Comparison of ENCODE assay signal across 8 cellular contexts in the genomic region with DNA sequence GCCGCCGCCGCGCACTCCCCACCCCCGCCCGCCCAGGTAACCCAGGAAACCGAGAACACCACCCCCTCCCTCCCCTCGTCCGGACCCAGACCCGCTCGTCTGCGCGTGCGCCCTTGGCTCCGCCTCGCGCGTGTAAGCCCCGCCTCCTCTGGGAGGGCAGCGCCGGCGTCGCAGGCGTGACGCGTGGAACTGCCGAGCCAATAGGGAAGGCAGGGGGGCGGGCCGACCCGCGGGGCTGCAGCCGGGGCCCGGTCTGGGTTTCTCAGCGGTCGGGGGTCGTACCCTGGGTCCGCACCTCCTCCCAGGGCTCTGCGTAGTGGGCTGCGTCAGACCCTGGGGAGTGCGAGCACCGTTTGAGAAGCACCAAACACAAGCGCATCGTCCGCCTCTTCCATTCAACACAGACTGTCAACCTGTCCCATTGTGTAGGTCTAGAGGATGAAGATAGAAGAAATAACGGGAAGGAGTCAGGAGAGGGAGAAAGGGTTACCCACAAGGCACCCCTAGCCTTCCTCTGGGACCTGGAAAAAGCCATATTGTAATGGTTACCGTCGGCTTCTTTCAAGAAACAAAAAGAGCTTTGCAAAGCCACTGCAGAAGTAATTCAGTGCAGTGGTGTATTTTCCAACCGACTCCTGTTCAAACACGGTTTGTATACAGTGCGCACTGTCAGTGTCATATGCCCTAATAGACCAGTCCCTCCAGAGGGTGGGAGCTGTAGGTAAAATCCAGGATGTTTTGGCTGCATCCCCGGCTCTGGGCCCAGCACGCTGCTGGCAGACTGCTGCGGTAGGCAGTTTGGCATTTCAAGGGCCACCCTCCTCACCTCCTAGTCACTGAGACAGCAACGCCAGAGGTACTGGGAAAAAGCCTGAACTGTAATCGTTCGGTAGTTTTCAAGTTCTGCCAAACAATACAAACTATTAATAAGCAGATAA. TPM values are rescaled to one million over a fixed set of nuclear protein-coding genes. Genes with fewer than 3 reads are reported as not detected.
A peak's percentile ranks its signal among the peaks of the same experiment; 100 is the strongest.
DNase-seq lines count a peak whose midpoint lies in the region; ATAC-seq and TF ChIP-seq lines count a peak whose summit lies in the region.

No MANE protein-coding gene starts in this region.

- no peaks in the 10 kb centered on the region for H3K36me3 ChIP-seq in thymus (ENCODE audit: control insufficient read depth, insufficient read depth)

- TF ChIP-seq CTCF in GM10248 (IDR thresholded peaks at IDR 0.05; ENCODE audit: control extremely low read depth, extremely low read depth, low read depth, missing control alignments), result no peak
- TF ChIP-seq CTCF in osteocyte (IDR thresholded peaks at IDR 0.05), result no peak

- H3K9me3 ChIP-seq in thymus (ENCODE audit: control insufficient read depth), result no peaks in the 10 kb centered on the region

- H3K36me3 Mint-ChIP-seq in activated naive CD8-positive, alpha-beta T cell, result peaks cover 3% of the 10 kb centered on the region
- H3K36me3 Mint-ChIP-seq in osteocyte (ENCODE audit: unreplicated experiment), result no peaks in the 10 kb centered on the region

- peaks cover 57% of the 10 kb centered on the region for H3K4me1 Mint-ChIP-seq in activated naive CD8-positive, alpha-beta T cell (ENCODE audit: low read depth)
- peaks cover 36% of the 10 kb centered on the region for H3K4me1 Mint-ChIP-seq in osteocyte (ENCODE audit: unreplicated experiment)

- H3K4me3 Mint-ChIP-seq in activated naive CD8-positive, alpha-beta T cell, result peak overlapping the region; percentile 99
- H3K4me3 Mint-ChIP-seq in osteocyte (ENCODE audit: unreplicated experiment), result peak overlapping the region; percentile 97

- 2% methylated on average over 56 of the region's 56 CpGs for WGBS in thymus

- peaks cover 22% of the 10 kb centered on the region for H3K4me1 ChIP-seq in thymus (ENCODE audit: control insufficient read depth, insufficient read depth, low read length)

- DNase-seq in GM10248 (ENCODE audit: extremely low spot score) (peak; percentile 98), NCI-H1092 treated with DMSO at 0.1 percent for 48 hours (lab: John Stamatoyannopoulos, UW) (peak; percentile 97), head of caudate nucleus (peak; percentile 91 to 99 (median 97)), osteocyte (ENCODE audit: extremely low spot score, unreplicated experiment) (peak; percentile 99)

- CTCF ChIA-PET in GM10248 (lab: Yijun Ruan, JAX), result interaction anchor here (1.7 to 3.0 kb wide), 8 partner anchors 13 to 132 kb away, joined by 4 to 38 read pairs (median 8); no protein-coding TSS in a partner anchor

- H3K27ac ChIP-seq in thymus (ENCODE audit: low read depth), result peak overlapping the region; percentile 99

- POLR2A ChIA-PET in GM10248 (lab: Yijun Ruan, JAX), result interaction anchor here (0.6 kb wide), 1 partner anchor 567 kb away, joined by 3 read pairs; no protein-coding TSS in a partner anchor

- H3K27ac Mint-ChIP-seq in activated naive CD8-positive, alpha-beta T cell, result no peak overlapping the region
- peak overlapping the region; percentile 92 for H3K27ac Mint-ChIP-seq in osteocyte (ENCODE audit: unreplicated experiment)

- no peaks in the 10 kb centered on the region for H3K9me3 Mint-ChIP-seq in activated naive CD8-positive, alpha-beta T cell (ENCODE audit: low read depth)
- H3K9me3 Mint-ChIP-seq in osteocyte (ENCODE audit: unreplicated experiment), result no peaks in the 10 kb centered on the region

- intact Hi-C loops in head of caudate nucleus (cut with DNase I), result loop anchor here (5.0 kb wide), 1 partner anchor 105 kb away; no protein-coding TSS in a partner anchor

- peak overlapping the region; percentile 90 for H3K4me3 ChIP-seq in thymus (ENCODE audit: low read length)

- H3K27me3 Mint-ChIP-seq in activated naive CD8-positive, alpha-beta T cell, result no peaks in the 10 kb centered on the region
- no peaks in the 10 kb centered on the region for H3K27me3 Mint-ChIP-seq in osteocyte (ENCODE audit: unreplicated experiment)

- H3K27me3 ChIP-seq in thymus (ENCODE audit: control insufficient read depth, insufficient read depth), result no peaks in the 10 kb centered on the region

- ATAC-seq in HG02610 (IDR thresholded peaks at IDR 0.05; ENCODE audit: unreplicated experiment), result peak; percentile 59
- ATAC-seq in SK-N-SH treated with all-trans-retinoic acid at 6 μM for 48 hours, result peak; percentile 86

TF ChIP-seq in SK-N-SH treated with all-trans-retinoic acid at 6 μM for 48 hours, 23 proteins besides CTCF, POLR2A, EP300 and RAD21:
- TF ChIP-seq ZNF8 (CRISPR knock-in tag; IDR thresholded peaks at IDR 0.05) (no peak), RARB (CRISPR knock-in tag; IDR thresholded peaks at IDR 0.05) (no peak), ZFP3 (CRISPR knock-in tag; IDR thresholded peaks at IDR 0.05) (no peak), BACH2 (CRISPR knock-in tag; IDR thresholded peaks at IDR 0.05; ENCODE audit: borderline replicate concordance) (no peak)
- TF ChIP-seq, protein P1, sequence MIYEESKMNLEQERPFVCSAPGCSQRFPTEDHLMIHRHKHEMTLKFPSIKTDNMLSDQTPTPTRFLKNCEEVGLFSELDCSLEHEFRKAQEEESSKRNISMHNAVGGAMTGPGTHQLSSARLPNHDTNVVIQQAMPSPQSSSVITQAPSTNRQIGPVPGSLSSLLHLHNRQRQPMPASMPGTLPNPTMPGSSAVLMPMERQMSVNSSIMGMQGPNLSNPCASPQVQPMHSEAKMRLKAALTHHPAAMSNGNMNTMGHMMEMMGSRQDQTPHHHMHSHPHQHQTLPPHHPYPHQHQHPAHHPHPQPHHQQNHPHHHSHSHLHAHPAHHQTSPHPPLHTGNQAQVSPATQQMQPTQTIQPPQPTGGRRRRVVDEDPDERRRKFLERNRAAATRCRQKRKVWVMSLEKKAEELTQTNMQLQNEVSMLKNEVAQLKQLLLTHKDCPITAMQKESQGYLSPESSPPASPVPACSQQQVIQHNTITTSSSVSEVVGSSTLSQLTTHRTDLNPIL (CRISPR knock-in tag; IDR thresholded peaks at IDR 0.05; ENCODE audit: low read depth), result no peak
- TF ChIP-seq, protein P2, sequence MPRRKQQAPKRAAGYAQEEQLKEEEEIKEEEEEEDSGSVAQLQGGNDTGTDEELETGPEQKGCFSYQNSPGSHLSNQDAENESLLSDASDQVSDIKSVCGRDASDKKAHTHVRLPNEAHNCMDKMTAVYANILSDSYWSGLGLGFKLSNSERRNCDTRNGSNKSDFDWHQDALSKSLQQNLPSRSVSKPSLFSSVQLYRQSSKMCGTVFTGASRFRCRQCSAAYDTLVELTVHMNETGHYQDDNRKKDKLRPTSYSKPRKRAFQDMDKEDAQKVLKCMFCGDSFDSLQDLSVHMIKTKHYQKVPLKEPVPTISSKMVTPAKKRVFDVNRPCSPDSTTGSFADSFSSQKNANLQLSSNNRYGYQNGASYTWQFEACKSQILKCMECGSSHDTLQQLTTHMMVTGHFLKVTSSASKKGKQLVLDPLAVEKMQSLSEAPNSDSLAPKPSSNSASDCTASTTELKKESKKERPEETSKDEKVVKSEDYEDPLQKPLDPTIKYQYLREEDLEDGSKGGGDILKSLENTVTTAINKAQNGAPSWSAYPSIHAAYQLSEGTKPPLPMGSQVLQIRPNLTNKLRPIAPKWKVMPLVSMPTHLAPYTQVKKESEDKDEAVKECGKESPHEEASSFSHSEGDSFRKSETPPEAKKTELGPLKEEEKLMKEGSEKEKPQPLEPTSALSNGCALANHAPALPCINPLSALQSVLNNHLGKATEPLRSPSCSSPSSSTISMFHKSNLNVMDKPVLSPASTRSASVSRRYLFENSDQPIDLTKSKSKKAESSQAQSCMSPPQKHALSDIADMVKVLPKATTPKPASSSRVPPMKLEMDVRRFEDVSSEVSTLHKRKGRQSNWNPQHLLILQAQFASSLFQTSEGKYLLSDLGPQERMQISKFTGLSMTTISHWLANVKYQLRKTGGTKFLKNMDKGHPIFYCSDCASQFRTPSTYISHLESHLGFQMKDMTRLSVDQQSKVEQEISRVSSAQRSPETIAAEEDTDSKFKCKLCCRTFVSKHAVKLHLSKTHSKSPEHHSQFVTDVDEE (CRISPR knock-in tag; IDR thresholded peaks at IDR 0.05), result no peak

RNA-seq across cellular contexts. Expression of a gene that starts 0.5 kb away (rescaled TPM):
- 21.7 and 23.0 TPM in 2 replicates for total RNA-seq in osteocyte
- polyA plus RNA-seq in thymus, result 25.7 TPM

Comparison
In these comparisons a context has a peak if more than half of its experiments do, and no peak if none do; other contexts are left out.
1. Peak in every context shown above with its lines: DNase-seq, ATAC-seq, H3K4me3 ChIP-seq and H3K27ac ChIP-seq.